1 cellular context compared by ENCODE assay signal in genomic region chr12:10867381-10867780, GRCh38.
TF ChIP-seq lines count a peak whose summit lies in the region.

No MANE protein-coding gene starts in this region.

TF ChIP-seq in GM12878, 131 proteins besides CTCF, POLR2A, EP300 and RAD21:
- TF ChIP-seq ATF3 (IDR thresholded peaks at IDR 0.05; ENCODE audit: borderline replicate concordance, extremely low read depth, low read depth, low read length) (no peak), CEBPZ (IDR thresholded peaks at IDR 0.05; ENCODE audit: low read depth, low read length) (no peak), NR2C2 (IDR thresholded peaks at IDR 0.05; ENCODE audit: borderline replicate concordance, control insufficient read depth, insufficient read length, low read depth) (no peak), ASH2L (IDR thresholded peaks at IDR 0.05; ENCODE audit: borderline replicate concordance, low read depth) (no peak), YY1 (IDR thresholded peaks at IDR 0.05; ENCODE audit: low read depth, low read length) (no peak), SP1 (IDR thresholded peaks at IDR 0.05; ENCODE audit: low read depth, low read length) (no peak)
